In the genomic region with DNA sequence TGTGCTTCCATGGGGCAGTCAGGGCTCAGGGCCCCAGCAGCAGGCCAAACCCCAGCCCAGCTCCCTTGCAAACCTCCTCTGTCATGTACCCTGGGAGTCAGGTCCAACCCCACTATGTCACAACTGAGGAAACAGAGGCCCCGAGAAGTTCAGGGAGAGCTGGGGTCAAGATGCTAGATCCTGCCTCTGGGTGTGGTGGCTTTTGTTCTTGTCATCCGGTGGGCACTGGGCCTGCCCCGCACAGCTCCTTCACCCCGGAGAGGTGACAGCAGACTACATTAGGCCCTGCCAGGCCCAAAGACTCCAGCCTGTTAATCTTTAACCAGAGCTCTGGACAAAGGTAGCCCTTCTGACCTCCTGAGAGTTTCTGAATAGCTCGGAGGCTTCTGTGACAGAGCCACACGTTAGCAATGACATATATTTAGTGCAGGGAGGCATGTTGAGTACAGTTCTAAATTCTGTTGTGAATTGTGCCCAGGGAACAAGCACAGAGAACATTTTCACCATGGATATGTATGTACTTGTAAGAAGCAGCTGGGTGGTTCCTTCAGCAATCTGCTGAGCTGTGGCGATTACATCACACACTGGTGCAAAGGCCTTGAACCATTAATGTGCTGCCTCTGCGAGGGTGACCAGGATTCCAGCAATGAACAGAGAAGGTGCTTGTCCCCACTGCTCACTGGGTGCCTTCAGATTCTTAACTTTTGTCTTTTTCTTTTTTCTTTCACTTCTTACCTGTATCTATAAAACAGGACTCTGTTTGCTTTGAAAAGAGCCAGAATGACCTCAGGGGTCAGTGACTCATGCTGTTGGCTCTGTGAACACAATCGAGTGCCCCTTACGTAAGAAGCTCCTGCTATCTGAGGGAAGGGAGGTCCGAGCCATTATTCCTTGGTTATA, we compare ENCODE assay signal across 1 cellular context.
TF ChIP-seq lines count a peak whose summit lies in the region.

No MANE protein-coding gene starts in this region.

TF ChIP-seq in HepG2, 621 proteins besides CTCF, POLR2A, EP300 and RAD21 (continued from another document and continues in another):
- TF ChIP-seq, protein P1, sequence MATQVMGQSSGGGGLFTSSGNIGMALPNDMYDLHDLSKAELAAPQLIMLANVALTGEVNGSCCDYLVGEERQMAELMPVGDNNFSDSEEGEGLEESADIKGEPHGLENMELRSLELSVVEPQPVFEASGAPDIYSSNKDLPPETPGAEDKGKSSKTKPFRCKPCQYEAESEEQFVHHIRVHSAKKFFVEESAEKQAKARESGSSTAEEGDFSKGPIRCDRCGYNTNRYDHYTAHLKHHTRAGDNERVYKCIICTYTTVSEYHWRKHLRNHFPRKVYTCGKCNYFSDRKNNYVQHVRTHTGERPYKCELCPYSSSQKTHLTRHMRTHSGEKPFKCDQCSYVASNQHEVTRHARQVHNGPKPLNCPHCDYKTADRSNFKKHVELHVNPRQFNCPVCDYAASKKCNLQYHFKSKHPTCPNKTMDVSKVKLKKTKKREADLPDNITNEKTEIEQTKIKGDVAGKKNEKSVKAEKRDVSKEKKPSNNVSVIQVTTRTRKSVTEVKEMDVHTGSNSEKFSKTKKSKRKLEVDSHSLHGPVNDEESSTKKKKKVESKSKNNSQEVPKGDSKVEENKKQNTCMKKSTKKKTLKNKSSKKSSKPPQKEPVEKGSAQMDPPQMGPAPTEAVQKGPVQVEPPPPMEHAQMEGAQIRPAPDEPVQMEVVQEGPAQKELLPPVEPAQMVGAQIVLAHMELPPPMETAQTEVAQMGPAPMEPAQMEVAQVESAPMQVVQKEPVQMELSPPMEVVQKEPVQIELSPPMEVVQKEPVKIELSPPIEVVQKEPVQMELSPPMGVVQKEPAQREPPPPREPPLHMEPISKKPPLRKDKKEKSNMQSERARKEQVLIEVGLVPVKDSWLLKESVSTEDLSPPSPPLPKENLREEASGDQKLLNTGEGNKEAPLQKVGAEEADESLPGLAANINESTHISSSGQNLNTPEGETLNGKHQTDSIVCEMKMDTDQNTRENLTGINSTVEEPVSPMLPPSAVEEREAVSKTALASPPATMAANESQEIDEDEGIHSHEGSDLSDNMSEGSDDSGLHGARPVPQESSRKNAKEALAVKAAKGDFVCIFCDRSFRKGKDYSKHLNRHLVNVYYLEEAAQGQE (IDR thresholded peaks at IDR 0.05; ENCODE audit: borderline replicate concordance in 1 of 2, low read depth in 1 of 2, low read length in 2 of 2): peak in 1 of 2 experiments; percentile 55; a peak in 1 of 4 replicates
- TF ChIP-seq, protein P2, sequence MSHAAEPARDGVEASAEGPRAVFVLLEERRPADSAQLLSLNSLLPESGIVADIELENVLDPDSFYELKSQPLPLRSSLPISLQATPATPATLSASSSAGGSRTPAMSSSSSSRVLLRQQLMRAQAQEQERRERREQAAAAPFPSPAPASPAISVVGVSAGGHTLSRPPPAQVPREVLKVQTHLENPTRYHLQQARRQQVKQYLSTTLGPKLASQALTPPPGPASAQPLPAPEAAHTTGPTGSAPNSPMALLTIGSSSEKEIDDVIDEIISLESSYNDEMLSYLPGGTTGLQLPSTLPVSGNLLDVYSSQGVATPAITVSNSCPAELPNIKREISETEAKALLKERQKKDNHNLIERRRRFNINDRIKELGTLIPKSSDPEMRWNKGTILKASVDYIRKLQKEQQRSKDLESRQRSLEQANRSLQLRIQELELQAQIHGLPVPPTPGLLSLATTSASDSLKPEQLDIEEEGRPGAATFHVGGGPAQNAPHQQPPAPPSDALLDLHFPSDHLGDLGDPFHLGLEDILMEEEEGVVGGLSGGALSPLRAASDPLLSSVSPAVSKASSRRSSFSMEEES (CRISPR knock-in tag; IDR thresholded peaks at IDR 0.05): peak; percentile 72; the same call in 1 of the 2 replicates
- peak; percentile 41; the same call in 1 of the 2 replicates for TF ChIP-seq KDM2A (CRISPR knock-in tag; IDR thresholded peaks at IDR 0.05; ENCODE audit: borderline replicate concordance, low read depth)
- TF ChIP-seq ZNF775 (CRISPR knock-in tag; IDR thresholded peaks at IDR 0.05; ENCODE audit: borderline replicate concordance): no peak
- no peak for TF ChIP-seq TRAFD1 (CRISPR knock-in tag; IDR thresholded peaks at IDR 0.05; ENCODE audit: borderline replicate concordance)
- TF ChIP-seq ZNF558 (CRISPR knock-in tag; IDR thresholded peaks at IDR 0.05; ENCODE audit: borderline replicate concordance): no peak
- TF ChIP-seq PRPF4 (IDR thresholded peaks at IDR 0.05; ENCODE audit: low read depth, low read length, poor library complexity, severe bottlenecking): no peak
- peak; percentile 56; the same call in 1 of the 2 replicates for TF ChIP-seq SMYD3 (CRISPR knock-in tag; IDR thresholded peaks at IDR 0.05)
- no peak for TF ChIP-seq ZBTB1 (CRISPR knock-in tag; IDR thresholded peaks at IDR 0.05; ENCODE audit: borderline replicate concordance)
- 0 out of 2 replicates have a peak, but pooled peaks have one; percentile 28 for TF ChIP-seq ZSCAN31 (CRISPR knock-in tag; IDR thresholded peaks at IDR 0.05; ENCODE audit: low read depth)
- peak; percentile 95 to 98 for TF ChIP-seq NR2F1 (CRISPR knock-in tag; IDR thresholded peaks at IDR 0.05)
- TF ChIP-seq IKZF4 (CRISPR knock-in tag; IDR thresholded peaks at IDR 0.05; ENCODE audit: borderline replicate concordance, low read depth, not compliant biosample characterization): peak; percentile 64
- TF ChIP-seq CENPX (CRISPR knock-in tag; IDR thresholded peaks at IDR 0.05): no peak
- 0 out of 2 replicates have a peak, but pooled peaks have one; percentile 12 for TF ChIP-seq ZNF142 (CRISPR knock-in tag; IDR thresholded peaks at IDR 0.05)
- TF ChIP-seq, protein P3, sequence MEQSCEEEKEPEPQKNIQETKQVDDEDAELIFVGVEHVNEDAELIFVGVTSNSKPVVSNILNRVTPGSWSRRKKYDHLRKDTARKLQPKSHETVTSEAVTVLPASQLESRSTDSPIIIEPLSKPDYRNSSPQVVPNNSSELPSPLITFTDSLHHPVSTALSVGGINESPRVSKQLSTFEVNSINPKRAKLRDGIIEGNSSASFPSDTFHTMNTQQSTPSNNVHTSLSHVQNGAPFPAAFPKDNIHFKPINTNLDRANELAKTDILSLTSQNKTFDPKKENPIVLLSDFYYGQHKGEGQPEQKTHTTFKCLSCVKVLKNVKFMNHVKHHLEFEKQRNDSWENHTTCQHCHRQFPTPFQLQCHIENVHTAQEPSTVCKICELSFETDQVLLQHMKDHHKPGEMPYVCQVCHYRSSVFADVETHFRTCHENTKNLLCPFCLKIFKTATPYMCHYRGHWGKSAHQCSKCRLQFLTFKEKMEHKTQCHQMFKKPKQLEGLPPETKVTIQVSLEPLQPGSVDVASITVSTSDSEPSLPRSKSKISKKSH (CRISPR knock-in tag; IDR thresholded peaks at IDR 0.05; ENCODE audit: borderline replicate concordance): no peak
- no peak; the same call in 1 of the 2 replicates for TF ChIP-seq BRF2 (CRISPR knock-in tag; IDR thresholded peaks at IDR 0.05)
- TF ChIP-seq, protein P4, sequence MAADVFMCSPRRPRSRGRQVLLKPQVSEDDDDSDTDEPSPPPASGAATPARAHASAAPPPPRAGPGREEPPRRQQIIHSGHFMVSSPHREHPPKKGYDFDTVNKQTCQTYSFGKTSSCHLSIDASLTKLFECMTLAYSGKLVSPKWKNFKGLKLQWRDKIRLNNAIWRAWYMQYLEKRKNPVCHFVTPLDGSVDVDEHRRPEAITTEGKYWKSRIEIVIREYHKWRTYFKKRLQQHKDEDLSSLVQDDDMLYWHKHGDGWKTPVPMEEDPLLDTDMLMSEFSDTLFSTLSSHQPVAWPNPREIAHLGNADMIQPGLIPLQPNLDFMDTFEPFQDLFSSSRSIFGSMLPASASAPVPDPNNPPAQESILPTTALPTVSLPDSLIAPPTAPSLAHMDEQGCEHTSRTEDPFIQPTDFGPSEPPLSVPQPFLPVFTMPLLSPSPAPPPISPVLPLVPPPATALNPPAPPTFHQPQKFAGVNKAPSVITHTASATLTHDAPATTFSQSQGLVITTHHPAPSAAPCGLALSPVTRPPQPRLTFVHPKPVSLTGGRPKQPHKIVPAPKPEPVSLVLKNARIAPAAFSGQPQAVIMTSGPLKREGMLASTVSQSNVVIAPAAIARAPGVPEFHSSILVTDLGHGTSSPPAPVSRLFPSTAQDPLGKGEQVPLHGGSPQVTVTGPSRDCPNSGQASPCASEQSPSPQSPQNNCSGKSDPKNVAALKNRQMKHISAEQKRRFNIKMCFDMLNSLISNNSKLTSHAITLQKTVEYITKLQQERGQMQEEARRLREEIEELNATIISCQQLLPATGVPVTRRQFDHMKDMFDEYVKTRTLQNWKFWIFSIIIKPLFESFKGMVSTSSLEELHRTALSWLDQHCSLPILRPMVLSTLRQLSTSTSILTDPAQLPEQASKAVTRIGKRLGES (CRISPR knock-in tag; IDR thresholded peaks at IDR 0.05; ENCODE audit: borderline replicate concordance): 0 out of 2 replicates have a peak, but pooled peaks have one; percentile 32
- 0 out of 2 replicates have a peak, but pooled peaks have one; percentile 11 for TF ChIP-seq ZNF124 (CRISPR knock-in tag; IDR thresholded peaks at IDR 0.05)
- no peak for TF ChIP-seq SNRNP70 (IDR thresholded peaks at IDR 0.05; ENCODE audit: low read depth, low read length)
- peak; percentile 96 for TF ChIP-seq JUNB (CRISPR knock-in tag; IDR thresholded peaks at IDR 0.05; ENCODE audit: borderline replicate concordance)
- TF ChIP-seq ZNF589 (CRISPR knock-in tag; conservative IDR thresholded peaks at IDR 0.05): no peak
- peak; percentile 23 for TF ChIP-seq RFXANK (CRISPR knock-in tag; IDR thresholded peaks at IDR 0.05)
- TF ChIP-seq IRX3 (CRISPR knock-in tag; IDR thresholded peaks at IDR 0.05; ENCODE audit: borderline replicate concordance, low read depth): no peak
- no peak for TF ChIP-seq ZNF75D (CRISPR knock-in tag; IDR thresholded peaks at IDR 0.05; ENCODE audit: borderline replicate concordance)
- TF ChIP-seq FIP1L1 (IDR thresholded peaks at IDR 0.05; ENCODE audit: borderline replicate concordance, insufficient read depth, low read depth, low read length): no peak
